In genomic region chr16:13390986-13391305, GRCh38 we compare ENCODE assay signal across 17 cellular contexts.
DNase-seq lines count a peak whose midpoint lies in the region; ATAC-seq, FAIRE-seq and TF ChIP-seq lines count a peak whose summit lies in the region.
"Had no signal": no experiment of that assay in that cellular context is flagged by ENCODE, and none has a peak within 500 bp of the region (broad histone marks: within the 10 kb centered on the region; RNA-seq: fewer than 3 reads in every experiment).

No MANE protein-coding gene starts in this region.

- ATAC-seq in HepG2 (no peak), right lobe of liver (no peak), GM12878 (peak; percentile 47)
- no peak for ATAC-seq in stimulated activated naive B cell treated with anti-CD40 and anti-IgM and Interleukin-4, amounts not matched to agents 10 μg/mL and 1 μg/mL and 100 μg/mL, for 72 hours (replicated peaks)
- no peak for ATAC-seq in activated CD8-positive, alpha-beta T cell treated with anti-CD3 and anti-CD28 coated beads, Interleukin-2, amount 10 ng/mL, durations not matched to agents 7 days and 5 days
- ATAC-seq: K562 had no signal

- H3K9me2 ChIP-seq in Karpas-422 (replicated peaks; ENCODE audit: insufficient read depth, low read length), result no peaks in the 10 kb centered on the region

- no peak overlapping the region for H2AFZ ChIP-seq in HepG2 (ENCODE audit: low read length)
- no peak overlapping the region for H2AFZ ChIP-seq in Karpas-422 (ENCODE audit: low read length)
- peak overlapping the region; percentile 61 for H2AFZ ChIP-seq in GM12878 (ENCODE audit: control insufficient read depth, low read depth, low read length)
- H2AFZ ChIP-seq: PC-9 had no signal

- H3K4me3 Mint-ChIP-seq in stimulated activated naive B cell treated with anti-CD40 and anti-IgM and Interleukin-4, amounts not matched to agents 10 μg/mL and 1 μg/mL and 100 μg/mL, for 72 hours, result peak overlapping the region; percentile 40 to 70
- H3K4me3 Mint-ChIP-seq in activated CD8-positive, alpha-beta T cell treated with anti-CD3 and anti-CD28 coated beads, Interleukin-2, amount 10 ng/mL, durations not matched to agents 7 days and 5 days, result no peak overlapping the region

- TF ChIP-seq EP300 in HepG2 (IDR thresholded peaks at IDR 0.05; ENCODE audit: low read depth in 2 of 2, low read length in 2 of 2) (no peak), HepG2 (CRISPR knock-in tag; IDR thresholded peaks at IDR 0.05; ENCODE audit: borderline replicate concordance) (no peak), GM12878 (IDR thresholded peaks at IDR 0.05; ENCODE audit: borderline replicate concordance in 1 of 2, control insufficient read depth in 1 of 2, low read depth in 2 of 2, low read length in 2 of 2) (no peak)

- TF ChIP-seq POLR2A in HepG2 (IDR thresholded peaks at IDR 0.05; ENCODE audit: insufficient read depth in 1 of 2, low read depth in 2 of 2, low read length in 2 of 2) (no peak), right lobe of liver (IDR thresholded peaks at IDR 0.05) (no peak), GM12878 (IDR thresholded peaks at IDR 0.05; ENCODE audit: low read depth, low read length) (no peak)

- no peaks in the 10 kb centered on the region for H3K4me1 ChIP-seq in HepG2 (ENCODE audit: insufficient read depth, low read length)
- no peaks in the 10 kb centered on the region for H3K4me1 ChIP-seq in right lobe of liver
- H3K4me1 ChIP-seq in Karpas-422 (ENCODE audit: low read length), result peaks cover 25% of the 10 kb centered on the region
- peaks cover 28% of the 10 kb centered on the region for H3K4me1 ChIP-seq in GM12878 (ENCODE audit: control insufficient read depth, insufficient read depth, low read length)

- H3K27me3 ChIP-seq in HepG2 (ENCODE audit: control insufficient read depth in 1 of 2, insufficient read depth in 2 of 2, low read length in 2 of 2), result 0 out of 5 replicates have a peak, but pooled peaks cover 0 to 2% of the 10 kb centered on the region in 2 experiments
- no peaks in the 10 kb centered on the region for H3K27me3 ChIP-seq in right lobe of liver
- H3K27me3 ChIP-seq in Karpas-422 (ENCODE audit: low read length), result no peaks in the 10 kb centered on the region
- H3K27me3 ChIP-seq in GM12878 (replicated peaks in 1 of 2; ENCODE audit: control insufficient read depth in 2 of 2, insufficient read depth in 2 of 2, low read length in 1 of 2), result no peaks in the 10 kb centered on the region
- no peaks in the 10 kb centered on the region for H3K27me3 ChIP-seq in brain microvascular endothelial cell (replicated peaks)

- H4K20me1 ChIP-seq in HepG2 (ENCODE audit: insufficient read depth, low read length), result no peaks in the 10 kb centered on the region
- H4K20me1 ChIP-seq in Karpas-422 (ENCODE audit: insufficient read depth, low read depth, low read length), result no peaks in the 10 kb centered on the region
- H4K20me1 ChIP-seq in GM12878 (ENCODE audit: control insufficient read depth, insufficient read depth), result no peaks in the 10 kb centered on the region

- no TSS peak for BruUV-seq in HepG2 (replicated peaks; lab: Mats Ljungman, UMichigan)
- no TSS peak for BruUV-seq in GM12878 (replicated peaks; lab: Mats Ljungman, UMichigan)

- H3K9me3 Mint-ChIP-seq in stimulated activated naive B cell treated with anti-CD40 and anti-IgM and Interleukin-4, amounts not matched to agents 10 μg/mL and 1 μg/mL and 100 μg/mL, for 72 hours, result peaks cover under 1 to 4% of the 10 kb centered on the region in 2 donors
- peaks cover 16% of the 10 kb centered on the region for H3K9me3 Mint-ChIP-seq in activated CD8-positive, alpha-beta T cell treated with anti-CD3 and anti-CD28 coated beads, Interleukin-2, amount 10 ng/mL, durations not matched to agents 7 days and 5 days (ENCODE audit: insufficient read depth)

- H3K27ac Mint-ChIP-seq in stimulated activated naive B cell treated with anti-CD40 and anti-IgM and Interleukin-4, amounts not matched to agents 10 μg/mL and 1 μg/mL and 100 μg/mL, for 72 hours, result peak overlapping the region; percentile 89
- no peak overlapping the region for H3K27ac Mint-ChIP-seq in activated CD8-positive, alpha-beta T cell treated with anti-CD3 and anti-CD28 coated beads, Interleukin-2, amount 10 ng/mL, durations not matched to agents 7 days and 5 days

- DNase-seq in HepG2 (ENCODE audit: low spot score) (no peak), right lobe of liver (no peak), Karpas-422 (no peak), GM12878 (ENCODE audit: low read depth, low spot score) (no peak), OCI-M2 (lab: John Stamatoyannopoulos, UW; ENCODE audit: unreplicated experiment) (no peak), brain microvascular endothelial cell (no peak)
- DNase-seq in stimulated activated naive B cell treated with anti-CD40 and anti-IgM and Interleukin-4, amounts not matched to agents 10 μg/mL and 1 μg/mL and 100 μg/mL, for 72 hours, result no peak
- no peak for DNase-seq in activated CD8-positive, alpha-beta T cell treated with anti-CD3 and anti-CD28 coated beads, Interleukin-2, amount 10 ng/mL, durations not matched to agents 7 days and 5 days
- DNase-seq: AML-193, NCI-H146, NCI-H2029, NCI-H526, PC-9, RPMI8226, SHP77, SW 1271 had no signal

- no peaks in the 10 kb centered on the region for H3K36me3 Mint-ChIP-seq in stimulated activated naive B cell treated with anti-CD40 and anti-IgM and Interleukin-4, amounts not matched to agents 10 μg/mL and 1 μg/mL and 100 μg/mL, for 72 hours
- H3K36me3 Mint-ChIP-seq in activated CD8-positive, alpha-beta T cell treated with anti-CD3 and anti-CD28 coated beads, Interleukin-2, amount 10 ng/mL, durations not matched to agents 7 days and 5 days (ENCODE audit: low read depth), result no peaks in the 10 kb centered on the region

- no peak overlapping the region for H3K27ac ChIP-seq in HepG2 (ENCODE audit: extremely low read length, insufficient read depth, low read length)
- H3K27ac ChIP-seq in right lobe of liver, result no peak overlapping the region
- H3K27ac ChIP-seq in Karpas-422 (ENCODE audit: low read length), result peak overlapping the region; percentile 90
- peak overlapping the region; percentile 90 for H3K27ac ChIP-seq in GM12878 (ENCODE audit: control insufficient read depth, insufficient read depth)
- H3K27ac ChIP-seq in brain microvascular endothelial cell, result no peak overlapping the region
- H3K27ac ChIP-seq: PC-9 had no signal

- H3K9ac ChIP-seq in HepG2 (ENCODE audit: insufficient read depth, low read depth, low read length) (no peak overlapping the region), Karpas-422 (ENCODE audit: low read length) (peak overlapping the region; percentile 47; the same call in 1 of the 2 replicates), GM12878 (ENCODE audit: control insufficient read depth, insufficient read depth, low read length) (peak overlapping the region; percentile 59; the same call in 1 of the 2 replicates)

- peaks cover under 1% of the 10 kb centered on the region for H3K9me3 ChIP-seq in HepG2 (ENCODE audit: low read length)
- H3K9me3 ChIP-seq in right lobe of liver, result no peaks in the 10 kb centered on the region
- peaks cover 10% of the 10 kb centered on the region for H3K9me3 ChIP-seq in Karpas-422 (ENCODE audit: low read length)
- no peaks in the 10 kb centered on the region; the same call in 1 of the 3 replicates for H3K9me3 ChIP-seq in GM12878 (replicated peaks; ENCODE audit: control insufficient read depth, insufficient read depth, low read length)

- H3K36me3 ChIP-seq in HepG2 (replicated peaks in 1 of 2; ENCODE audit: control insufficient read depth in 1 of 2, insufficient read depth in 2 of 2, low read length in 2 of 2) (no peaks in the 10 kb centered on the region), right lobe of liver (no peaks in the 10 kb centered on the region), Karpas-422 (ENCODE audit: insufficient read depth, low read length) (no peaks in the 10 kb centered on the region), GM12878 (ENCODE audit: control insufficient read depth in 2 of 2, insufficient read depth in 2 of 2, low read length in 1 of 2) (no peaks in the 10 kb centered on the region), brain microvascular endothelial cell (replicated peaks) (no peaks in the 10 kb centered on the region)

- no peak overlapping the region for H3K4me3 ChIP-seq in HepG2 (replicated peaks in 1 of 3; ENCODE audit: insufficient read depth in 1 of 3, low read depth in 2 of 3, low read length in 3 of 3)
- H3K4me3 ChIP-seq in right lobe of liver, result no peak overlapping the region
- H3K4me3 ChIP-seq in Karpas-422 (ENCODE audit: low read length), result no peak overlapping the region
- 0 out of 2 replicates have a peak overlapping the region, but pooled peaks have one; percentile 14 for H3K4me3 ChIP-seq in GM12878
- H3K4me3 ChIP-seq in brain microvascular endothelial cell (ENCODE audit: low read depth, low read length), result no peak overlapping the region
- H3K4me3 ChIP-seq: K562, PC-9 had no signal

- POLR2A ChIA-PET in HepG2 (lab: Yijun Ruan, JAX), result no interaction called here
- POLR2A ChIA-PET in GM12878 (lab: Charles Lee), result interaction anchor here (0.6 to 1.1 kb wide), 5 partner anchors 14 to 494 kb away, joined by 3 to 6 read pairs (median 3); no protein-coding TSS in a partner anchor
- POLR2A ChIA-PET in activated CD8-positive, alpha-beta T cell treated with anti-CD3 and anti-CD28 coated beads, Interleukin-2, amount 10 ng/mL, durations not matched to agents 7 days and 5 days (lab: Charles Lee), result no interaction called here

- SMC1A ChIA-PET in GM12878 (lab: Charles Lee; ENCODE audit: uncharacterized antibody, unreplicated experiment), result interaction anchor here (0.7 to 5.7 kb wide), 20 partner anchors 10 to 493 kb away, joined by 3 to 40 read pairs (median 4); no protein-coding TSS in a partner anchor

- intact Hi-C loops in HepG2 (cut with micrococcal nuclease; ENCODE audit: unreplicated experiment) (no loop called here), right lobe of liver (cut with DNase I) (no loop called here), GM12878 (cut with micrococcal nuclease; ENCODE audit: unreplicated experiment) (loop anchor here (1.0 to 2.0 kb wide), 2 partner anchors 46 to 162 kb away; no protein-coding TSS in a partner anchor)

- in situ Hi-C loops in HepG2 (cut with HindIII; ENCODE audit: extremely low pct_ligation_motif_present, low pct_unique_long_range_greater_than_20kb) (no loop called here), GM12878 (cut with MboI) (no loop called here), brain microvascular endothelial cell (cut with HindIII; ENCODE audit: low pct_ligation_motif_present, low sequenced_read_pairs) (no loop called here)

- RAD21 ChIA-PET in GM12878 (lab: Charles Lee; ENCODE audit: unreplicated experiment), result interaction anchor here (0.6 to 3.8 kb wide), 13 partner anchors 12 to 497 kb away, joined by 3 to 36 read pairs (median 6); no protein-coding TSS in a partner anchor

- peaks cover 18 to 29% of the 10 kb centered on the region in 2 donors for H3K4me1 Mint-ChIP-seq in stimulated activated naive B cell treated with anti-CD40 and anti-IgM and Interleukin-4, amounts not matched to agents 10 μg/mL and 1 μg/mL and 100 μg/mL, for 72 hours
- no peaks in the 10 kb centered on the region for H3K4me1 Mint-ChIP-seq in activated CD8-positive, alpha-beta T cell treated with anti-CD3 and anti-CD28 coated beads, Interleukin-2, amount 10 ng/mL, durations not matched to agents 7 days and 5 days (ENCODE audit: low read depth)

- H3K27me3 Mint-ChIP-seq in stimulated activated naive B cell treated with anti-CD40 and anti-IgM and Interleukin-4, amounts not matched to agents 10 μg/mL and 1 μg/mL and 100 μg/mL, for 72 hours, result no peaks in the 10 kb centered on the region
- no peaks in the 10 kb centered on the region for H3K27me3 Mint-ChIP-seq in activated CD8-positive, alpha-beta T cell treated with anti-CD3 and anti-CD28 coated beads, Interleukin-2, amount 10 ng/mL, durations not matched to agents 7 days and 5 days (ENCODE audit: low read depth)

- CTCF ChIA-PET in HepG2 (lab: Yijun Ruan, JAX; ENCODE audit: low intra/inter-chr PET ratio, low total read pairs), result no interaction called here
- CTCF ChIA-PET in GM12878 (lab: Yijun Ruan, JAX), result interaction anchor here (0.6 to 2.9 kb wide), 14 partner anchors 9 to 529 kb away, joined by 3 to 26 read pairs (median 3); partner anchors contain the start of gene ERCC4
- CTCF ChIA-PET in activated CD8-positive, alpha-beta T cell treated with anti-CD3 and anti-CD28 coated beads, Interleukin-2, amount 10 ng/mL, durations not matched to agents 7 days and 5 days (lab: Charles Lee), result no interaction called here

- H3K79me2 ChIP-seq in HepG2 (ENCODE audit: insufficient read depth, low read length) (no peaks in the 10 kb centered on the region), Karpas-422 (ENCODE audit: low read length) (no peaks in the 10 kb centered on the region), GM12878 (ENCODE audit: control insufficient read depth, insufficient read depth, low read length) (no peaks in the 10 kb centered on the region)

- TF ChIP-seq CTCF in HepG2 (CRISPR knock-in tag; IDR thresholded peaks at IDR 0.05), result no peak
- no peak for TF ChIP-seq CTCF in right lobe of liver (IDR thresholded peaks at IDR 0.05)
- TF ChIP-seq CTCF in GM12878 (IDR thresholded peaks at IDR 0.05 in 2 of 3, conservative IDR thresholded peaks at IDR 0.05 in 1 of 3; ENCODE audit: control insufficient read depth in 2 of 3, extremely low read depth in 1 of 3, insufficient read depth in 1 of 3, low read depth in 3 of 3, low read length in 3 of 3), result no peak
- TF ChIP-seq CTCF in brain microvascular endothelial cell (IDR thresholded peaks at IDR 0.05; ENCODE audit: low read depth, low read length, missing control alignments), result no peak

- H3K4me2 ChIP-seq in HepG2 (ENCODE audit: low read depth, low read length) (no peak overlapping the region), Karpas-422 (ENCODE audit: low read depth, low read length, poor library complexity, severe bottlenecking) (peak overlapping the region; percentile 32), GM12878 (ENCODE audit: control insufficient read depth, insufficient read depth) (peak overlapping the region; percentile 70)
- H3K4me2 ChIP-seq: PC-9 had no signal

- TF ChIP-seq RAD21 in HepG2 (CRISPR knock-in tag; IDR thresholded peaks at IDR 0.05) (no peak), GM12878 (IDR thresholded peaks at IDR 0.05; ENCODE audit: insufficient read depth, low read depth, low read length) (no peak)

- FAIRE-seq in HepG2 (lab: Jason Lieb, UNC) (no peak), GM12878 (lab: Jason Lieb, UNC) (no peak)
- FAIRE-seq: K562 had no signal

Comparison
In these comparisons a context has a peak if more than half of its experiments do, and no peak if none do; other contexts are left out.
1. H3K27ac ChIP-seq: peak in Karpas-422 (single experiment) and GM12878 (single experiment); none in HepG2 (single experiment), right lobe of liver (0 of 3) and brain microvascular endothelial cell (single experiment).